8 cellular contexts compared by ENCODE assay signal in genomic region chr10:13100349-13101294, GRCh38. TPM values are rescaled to one million over a fixed set of nuclear protein-coding genes. Genes with fewer than 3 reads are reported as not detected.
A peak's percentile ranks its signal among the peaks of the same experiment; 100 is the strongest.
DNase-seq lines count a peak whose midpoint lies in the region; ATAC-seq and TF ChIP-seq lines count a peak whose summit lies in the region.

No MANE protein-coding gene starts in this region.

- DNase-seq in activated effector memory CD4-positive, alpha-beta T cell treated with anti-CD3 and anti-CD28 coated beads, Interleukin-2, amount 50 U/mL, for 16 hours = peak; percentile 75
- no peak for DNase-seq in activated effector memory CD4-positive, alpha-beta T cell treated with Interleukin-2 at 50 U/mL for 16 hours
- DNase-seq in OCI-LY7 (ENCODE audit: low spot score) (no peak), astrocyte of the cerebellum (ENCODE audit: low read depth) (no peak), iPS DF 6.9 (ENCODE audit: low read depth, low spot score) (no peak), sciatic nerve (ENCODE audit: low spot score) (peak; percentile 67), foreskin melanocyte (no peak)

- in situ Hi-C loops in astrocyte of the cerebellum (cut with HindIII; ENCODE audit: low sequenced_read_pairs) = no loop called here

- H3K27me3 ChIP-seq in iPS DF 6.9 (ENCODE audit: control insufficient read depth, insufficient read depth, low read length) = no peaks in the 10 kb centered on the region

- no peak for TF ChIP-seq CTCF in OCI-LY7 (conservative IDR thresholded peaks at IDR 0.05; ENCODE audit: low read length)
- no peak for TF ChIP-seq CTCF in astrocyte of the cerebellum (IDR thresholded peaks at IDR 0.05; ENCODE audit: low read depth, low read length, missing control alignments)

- H3K4me3 ChIP-seq in OCI-LY7 (ENCODE audit: low read depth, low read length, poor library complexity, severe bottlenecking) (peak overlapping the region; percentile 64), astrocyte of the cerebellum (ENCODE audit: low read depth, low read length) (peak overlapping the region; percentile 83), iPS DF 6.9 (ENCODE audit: low read length) (peak overlapping the region; percentile 90)

- POLR2A ChIA-PET in OCI-LY7 (lab: Charles Lee) = no interaction called here

- no peaks in the 10 kb centered on the region for H3K9me3 ChIP-seq in OCI-LY7 (ENCODE audit: low read length)
- H3K9me3 ChIP-seq in iPS DF 6.9 (ENCODE audit: control insufficient read depth, insufficient read depth, low read length) = no peaks in the 10 kb centered on the region

- peak overlapping the region; percentile 65; the same call in 1 of the 2 replicates for H2AFZ ChIP-seq in OCI-LY7 (ENCODE audit: low read length)

- no peaks in the 10 kb centered on the region for H4K20me1 ChIP-seq in OCI-LY7 (ENCODE audit: insufficient read depth, low read length)

- H3K9me2 ChIP-seq in OCI-LY7 (ENCODE audit: insufficient read depth, low read length) = no peaks in the 10 kb centered on the region

- ATAC-seq in HG02763 (IDR thresholded peaks at IDR 0.05; ENCODE audit: unreplicated experiment) (peak; percentile 15), sciatic nerve (peak; percentile 18)

- WGBS in iPS DF 6.9 (ENCODE audit: insufficient coverage, insufficient read length) = no CpG with 5 or more reads among the region's 35 CpGs

- no TSS peak for BruUV-seq in OCI-LY7 (replicated peaks; lab: Mats Ljungman, UMichigan)

- no peaks in the 10 kb centered on the region for H3K79me2 ChIP-seq in OCI-LY7 (ENCODE audit: insufficient read depth, low read depth, low read length)

- H3K4me1 ChIP-seq in OCI-LY7 (ENCODE audit: insufficient read depth, low read length, poor library complexity, severe bottlenecking) (peaks cover 12% of the 10 kb centered on the region), iPS DF 6.9 (ENCODE audit: control insufficient read depth, insufficient read depth, low read length) (no peaks in the 10 kb centered on the region)

- H3K36me3 ChIP-seq in OCI-LY7 (ENCODE audit: insufficient read depth, low read length) (no peaks in the 10 kb centered on the region), iPS DF 6.9 (ENCODE audit: control insufficient read depth, insufficient read depth, low read length) (no peaks in the 10 kb centered on the region)

- CTCF ChIA-PET in OCI-LY7 (lab: Charles Lee; ENCODE audit: unreplicated experiment) = interaction anchor here (1.6 kb wide), 1 partner anchor 13 kb away, joined by 4 read pairs; no protein-coding TSS in a partner anchor

- H3K27ac ChIP-seq in OCI-LY7 (ENCODE audit: low read depth, low read length, poor library complexity, severe bottlenecking) (no peak overlapping the region), iPS DF 6.9 (ENCODE audit: low read length) (no peak overlapping the region)

- intact Hi-C loops in OCI-LY7 (cut with micrococcal nuclease; ENCODE audit: unreplicated experiment) = no loop called here
- intact Hi-C loops in sciatic nerve (cut with DNase I) = no loop called here

- H3K4me2 ChIP-seq in OCI-LY7 (ENCODE audit: low read length) = peak overlapping the region; percentile 75

RNA-seq across cellular contexts. Expression of gene OPTN, which starts 0.7 kb away (rescaled TPM):
- total RNA-seq in OCI-LY7 (2014; rRNA removed; shearing (Covaris generic)) = 0.33 and 0.60 TPM in 2 replicates
- total RNA-seq in OCI-LY7 (2022) = 3.6 and 6.1 TPM in 2 replicates
- total RNA-seq in sciatic nerve = 118 TPM

Comparison
In these comparisons a context has a peak if more than half of its experiments do, and no peak if none do; other contexts are left out.
1. DNase-seq: peak in activated effector memory CD4-positive, alpha-beta T cell treated with anti-CD3 and anti-CD28 coated beads, Interleukin-2, amount 50 U/mL, for 16 hours (single experiment) and sciatic nerve (single experiment); none in activated effector memory CD4-positive, alpha-beta T cell treated with Interleukin-2 at 50 U/mL for 16 hours (single experiment), OCI-LY7 (single experiment), astrocyte of the cerebellum (single experiment), iPS DF 6.9 (single experiment) and foreskin melanocyte (single experiment).
2. RNA of gene OPTN, which starts 0.7 kb away (total RNA-seq): 118 TPM in sciatic nerve (single experiment); 0.33 to 6.1 TPM in OCI-LY7; every median in the first group is over 10 times any median in the second.
3. Peak in every context shown above with its lines, with median percentiles within 50 percentile points of each other: H3K4me3 ChIP-seq.